ENCODE assay signal across 8 cellular contexts in the genomic region with DNA sequence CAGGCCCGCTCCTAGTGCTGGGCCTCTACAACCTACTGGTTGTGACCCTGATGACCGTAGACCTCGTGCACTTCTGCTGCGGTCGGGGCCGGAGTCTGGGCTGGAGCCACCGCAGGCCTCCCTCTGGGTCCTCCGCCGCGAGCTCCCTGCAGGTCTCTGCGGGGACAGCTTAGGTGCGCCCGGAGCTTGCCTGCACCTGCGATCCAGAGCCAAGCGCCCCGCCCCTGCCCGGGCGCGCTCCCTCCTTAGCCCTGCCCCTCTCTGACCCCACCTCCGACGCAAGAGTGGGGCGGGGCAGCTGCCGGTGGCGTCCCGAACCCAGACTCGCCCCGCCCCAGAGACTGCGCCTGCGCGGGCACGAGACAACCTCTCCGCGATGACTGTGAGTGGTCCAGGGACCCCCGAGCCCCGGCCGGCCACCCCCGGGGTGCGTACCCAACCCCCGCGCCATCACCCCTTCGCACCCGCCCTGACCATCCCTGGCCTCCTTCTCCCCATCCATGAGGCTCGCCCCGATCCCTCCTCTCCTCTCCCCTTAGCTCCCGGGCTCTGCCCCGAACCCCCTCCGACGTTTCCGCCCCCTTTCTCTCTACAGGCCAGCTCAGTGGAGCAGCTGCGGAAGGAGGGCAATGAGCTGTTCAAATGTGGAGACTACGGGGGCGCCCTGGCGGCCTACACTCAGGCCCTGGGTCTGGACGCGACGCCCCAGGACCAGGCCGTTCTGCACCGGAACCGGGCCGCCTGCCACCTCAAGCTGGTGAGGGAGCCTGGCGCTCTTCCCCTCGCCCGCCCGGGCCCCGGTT. TPM values are rescaled to one million over a fixed set of nuclear protein-coding genes. Genes with fewer than 3 reads are reported as not detected.
DNase-seq lines count a peak whose midpoint lies in the region; ATAC-seq, FAIRE-seq and TF ChIP-seq lines count a peak whose summit lies in the region.

A gene with protein sequence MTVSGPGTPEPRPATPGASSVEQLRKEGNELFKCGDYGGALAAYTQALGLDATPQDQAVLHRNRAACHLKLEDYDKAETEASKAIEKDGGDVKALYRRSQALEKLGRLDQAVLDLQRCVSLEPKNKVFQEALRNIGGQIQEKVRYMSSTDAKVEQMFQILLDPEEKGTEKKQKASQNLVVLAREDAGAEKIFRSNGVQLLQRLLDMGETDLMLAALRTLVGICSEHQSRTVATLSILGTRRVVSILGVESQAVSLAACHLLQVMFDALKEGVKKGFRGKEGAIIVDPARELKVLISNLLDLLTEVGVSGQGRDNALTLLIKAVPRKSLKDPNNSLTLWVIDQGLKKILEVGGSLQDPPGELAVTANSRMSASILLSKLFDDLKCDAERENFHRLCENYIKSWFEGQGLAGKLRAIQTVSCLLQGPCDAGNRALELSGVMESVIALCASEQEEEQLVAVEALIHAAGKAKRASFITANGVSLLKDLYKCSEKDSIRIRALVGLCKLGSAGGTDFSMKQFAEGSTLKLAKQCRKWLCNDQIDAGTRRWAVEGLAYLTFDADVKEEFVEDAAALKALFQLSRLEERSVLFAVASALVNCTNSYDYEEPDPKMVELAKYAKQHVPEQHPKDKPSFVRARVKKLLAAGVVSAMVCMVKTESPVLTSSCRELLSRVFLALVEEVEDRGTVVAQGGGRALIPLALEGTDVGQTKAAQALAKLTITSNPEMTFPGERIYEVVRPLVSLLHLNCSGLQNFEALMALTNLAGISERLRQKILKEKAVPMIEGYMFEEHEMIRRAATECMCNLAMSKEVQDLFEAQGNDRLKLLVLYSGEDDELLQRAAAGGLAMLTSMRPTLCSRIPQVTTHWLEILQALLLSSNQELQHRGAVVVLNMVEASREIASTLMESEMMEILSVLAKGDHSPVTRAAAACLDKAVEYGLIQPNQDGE (plus strand): TSS at position 337 of the 803 bp plus-strand sequence. CDS start 40 bp downstream, at position 377.

- TF ChIP-seq POLR2A in GM10847 (IDR thresholded peaks at IDR 0.05; ENCODE audit: extremely low read depth, insufficient read length) (peak; percentile 29), thyroid gland (IDR thresholded peaks at IDR 0.05) (peak in 1 of 2 donors; percentile 94)

- peak; percentile 71 for ATAC-seq in HG02610 (IDR thresholded peaks at IDR 0.05; ENCODE audit: unreplicated experiment)
- peak; percentile 77 to 87 (median 82) for ATAC-seq in pancreas

- intact Hi-C loops in pancreas (cut with DNase I), result no loop called here
- intact Hi-C loops in thyroid gland (cut with DNase I), result no loop called here

- no peaks in the 10 kb centered on the region for H3K27me3 ChIP-seq in pancreas
- H3K27me3 ChIP-seq in thyroid gland, result no peaks in the 10 kb centered on the region

- H3K9me3 ChIP-seq in pancreas, result no peaks in the 10 kb centered on the region
- no peaks in the 10 kb centered on the region for H3K9me3 ChIP-seq in thyroid gland

- peak within 1 kb of the TSS; percentile 36 to 71 (median 57) for H3K27ac ChIP-seq in pancreas
- peak within 1 kb of the TSS; percentile 46 to 78 (median 69) for H3K27ac ChIP-seq in thyroid gland

- H3K27ac Mint-ChIP-seq in activated naive CD8-positive, alpha-beta T cell, result peak within 1 kb of the TSS; percentile 91
- peak within 1 kb of the TSS; percentile 80 for H3K27ac Mint-ChIP-seq in glutamatergic neuron (ENCODE audit: unreplicated experiment)

- H3K9me3 Mint-ChIP-seq in activated naive CD8-positive, alpha-beta T cell (ENCODE audit: low read depth), result no peaks in the 10 kb centered on the region
- H3K9me3 Mint-ChIP-seq in glutamatergic neuron (ENCODE audit: unreplicated experiment), result peaks cover 2% of the 10 kb centered on the region

- no peaks in the 10 kb centered on the region for H3K27me3 Mint-ChIP-seq in activated naive CD8-positive, alpha-beta T cell
- peaks cover 8% of the 10 kb centered on the region for H3K27me3 Mint-ChIP-seq in glutamatergic neuron (ENCODE audit: unreplicated experiment)

- peaks cover 3% of the 10 kb centered on the region for H3K36me3 Mint-ChIP-seq in activated naive CD8-positive, alpha-beta T cell
- H3K36me3 Mint-ChIP-seq in glutamatergic neuron (ENCODE audit: unreplicated experiment), result no peaks in the 10 kb centered on the region

- H3K36me3 ChIP-seq in pancreas (peaks cover 0 to 23% (median 11%) of the 10 kb centered on the region in 3 donors), thyroid gland (peaks cover 9 to 11% of the 10 kb centered on the region in 2 donors)

- WGBS in pancreas, 2 donors, result 0 to 1% methylated on average over 53 to 65 of the region's 65 CpGs
- 0 to 4% methylated on average over 5 to 9 of the region's 65 CpGs for WGBS in thyroid gland, 2 donors

- peak within 1 kb of the TSS; percentile 57 to 79 (median 61) for H3K4me3 ChIP-seq in pancreas
- peak within 1 kb of the TSS; percentile 63 to 77 (median 76) for H3K4me3 ChIP-seq in thyroid gland (replicated peaks in 1 of 3)

- TF ChIP-seq CTCF in glutamatergic neuron (IDR thresholded peaks at IDR 0.05; ENCODE audit: partially characterized antibody, unreplicated experiment) (no peak), pancreas (IDR thresholded peaks at IDR 0.05) (no peak), thyroid gland (IDR thresholded peaks at IDR 0.05) (peak in 1 of 6 experiments; percentile 5)

- H3K4me1 ChIP-seq in pancreas, result peaks cover 0 to 24% (median 14%) of the 10 kb centered on the region in 3 donors
- peaks cover 23 to 45% of the 10 kb centered on the region in 2 donors for H3K4me1 ChIP-seq in thyroid gland

- peak; percentile 69 for DNase-seq in NCI-H1092 treated with DMSO at 0.1 percent for 48 hours (lab: John Stamatoyannopoulos, UW)
- DNase-seq in SKM-1 treated with dmso at 0.1 percent for 144 hours (lab: John Stamatoyannopoulos, UW; ENCODE audit: unreplicated experiment), result peak; percentile 80
- peak; percentile 96 for DNase-seq in glutamatergic neuron
- peak; percentile 93 to 98 (median 96) for DNase-seq in pancreas
- DNase-seq in thyroid gland, result peak; percentile 95 to 96

- peak within 1 kb of the TSS; percentile 91 for H3K4me3 Mint-ChIP-seq in activated naive CD8-positive, alpha-beta T cell
- H3K4me3 Mint-ChIP-seq in glutamatergic neuron (ENCODE audit: unreplicated experiment), result peak within 1 kb of the TSS; percentile 95

- H3K4me1 Mint-ChIP-seq in activated naive CD8-positive, alpha-beta T cell (ENCODE audit: low read depth), result peaks cover 34% of the 10 kb centered on the region
- H3K4me1 Mint-ChIP-seq in glutamatergic neuron (ENCODE audit: low read depth, unreplicated experiment), result peaks cover 18% of the 10 kb centered on the region

- no peak for FAIRE-seq in pancreas (lab: Jason Lieb, UNC)

RNA-seq across cellular contexts. Expression of the gene that starts here (rescaled TPM):
- 65.1 TPM for total RNA-seq in glutamatergic neuron (ENCODE audit: unreplicated experiment)
- total RNA-seq in pancreas, result 10 to 100 TPM; 29.2 to 50.7 (median 32.2) TPM
- 10 to 100 TPM; 50.0 to 51.3 TPM for polyA plus RNA-seq in pancreas
- 10 to 100 TPM; 26.3 to 59.3 (median 43.9) TPM for total RNA-seq in thyroid gland

Comparison
In these comparisons a context has a peak if more than half of its experiments do, and no peak if none do; other contexts are left out.
1. Peak in every context shown above with its lines: DNase-seq, ATAC-seq, H3K4me3 ChIP-seq and H3K27ac ChIP-seq.